Comparison of ENCODE assay signal across 1 cellular context in the genomic region with DNA sequence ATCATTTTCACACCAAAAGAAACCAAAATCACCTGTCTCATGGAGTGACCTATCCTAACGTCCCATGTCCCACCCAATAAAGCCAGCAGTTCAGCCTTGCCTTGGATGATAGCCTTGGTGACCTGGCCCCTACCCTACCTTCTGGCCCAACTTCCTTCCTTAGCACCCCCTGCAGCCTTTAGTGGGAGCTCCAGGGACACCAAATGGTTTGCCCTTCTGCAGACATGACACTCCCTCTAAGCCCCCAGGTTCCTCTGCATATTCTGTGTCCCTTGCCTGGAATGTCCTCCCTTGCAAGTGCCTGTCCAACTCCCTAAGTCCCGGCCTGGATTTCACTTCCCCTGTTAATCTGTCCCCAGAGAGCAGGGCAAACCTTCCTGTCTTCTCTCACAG.
TF ChIP-seq lines count a peak whose summit lies in the region.

No MANE protein-coding gene starts in this region.

TF ChIP-seq in K562, 482 proteins besides CTCF, POLR2A, EP300 and RAD21:
- TF ChIP-seq TARDBP (IDR thresholded peaks at IDR 0.05), result no peak
- TF ChIP-seq, protein P1, sequence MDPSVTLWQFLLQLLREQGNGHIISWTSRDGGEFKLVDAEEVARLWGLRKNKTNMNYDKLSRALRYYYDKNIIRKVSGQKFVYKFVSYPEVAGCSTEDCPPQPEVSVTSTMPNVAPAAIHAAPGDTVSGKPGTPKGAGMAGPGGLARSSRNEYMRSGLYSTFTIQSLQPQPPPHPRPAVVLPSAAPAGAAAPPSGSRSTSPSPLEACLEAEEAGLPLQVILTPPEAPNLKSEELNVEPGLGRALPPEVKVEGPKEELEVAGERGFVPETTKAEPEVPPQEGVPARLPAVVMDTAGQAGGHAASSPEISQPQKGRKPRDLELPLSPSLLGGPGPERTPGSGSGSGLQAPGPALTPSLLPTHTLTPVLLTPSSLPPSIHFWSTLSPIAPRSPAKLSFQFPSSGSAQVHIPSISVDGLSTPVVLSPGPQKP (CRISPR knock-in tag; IDR thresholded peaks at IDR 0.05), result no peak
- no peak for TF ChIP-seq ZBTB17 (CRISPR knock-in tag; IDR thresholded peaks at IDR 0.05)
- TF ChIP-seq POLR2AphosphoS5 (IDR thresholded peaks at IDR 0.05; ENCODE audit: control insufficient read depth, insufficient read depth, low read depth, low read length), result peak; percentile 41; the same call in 1 of the 2 replicates
- 0 out of 2 replicates have a peak, but pooled peaks have one; percentile 24 for TF ChIP-seq SUPT5H (IDR thresholded peaks at IDR 0.05)
- TF ChIP-seq MTA1 (IDR thresholded peaks at IDR 0.05; ENCODE audit: borderline replicate concordance), result no peak
- TF ChIP-seq, protein P2, sequence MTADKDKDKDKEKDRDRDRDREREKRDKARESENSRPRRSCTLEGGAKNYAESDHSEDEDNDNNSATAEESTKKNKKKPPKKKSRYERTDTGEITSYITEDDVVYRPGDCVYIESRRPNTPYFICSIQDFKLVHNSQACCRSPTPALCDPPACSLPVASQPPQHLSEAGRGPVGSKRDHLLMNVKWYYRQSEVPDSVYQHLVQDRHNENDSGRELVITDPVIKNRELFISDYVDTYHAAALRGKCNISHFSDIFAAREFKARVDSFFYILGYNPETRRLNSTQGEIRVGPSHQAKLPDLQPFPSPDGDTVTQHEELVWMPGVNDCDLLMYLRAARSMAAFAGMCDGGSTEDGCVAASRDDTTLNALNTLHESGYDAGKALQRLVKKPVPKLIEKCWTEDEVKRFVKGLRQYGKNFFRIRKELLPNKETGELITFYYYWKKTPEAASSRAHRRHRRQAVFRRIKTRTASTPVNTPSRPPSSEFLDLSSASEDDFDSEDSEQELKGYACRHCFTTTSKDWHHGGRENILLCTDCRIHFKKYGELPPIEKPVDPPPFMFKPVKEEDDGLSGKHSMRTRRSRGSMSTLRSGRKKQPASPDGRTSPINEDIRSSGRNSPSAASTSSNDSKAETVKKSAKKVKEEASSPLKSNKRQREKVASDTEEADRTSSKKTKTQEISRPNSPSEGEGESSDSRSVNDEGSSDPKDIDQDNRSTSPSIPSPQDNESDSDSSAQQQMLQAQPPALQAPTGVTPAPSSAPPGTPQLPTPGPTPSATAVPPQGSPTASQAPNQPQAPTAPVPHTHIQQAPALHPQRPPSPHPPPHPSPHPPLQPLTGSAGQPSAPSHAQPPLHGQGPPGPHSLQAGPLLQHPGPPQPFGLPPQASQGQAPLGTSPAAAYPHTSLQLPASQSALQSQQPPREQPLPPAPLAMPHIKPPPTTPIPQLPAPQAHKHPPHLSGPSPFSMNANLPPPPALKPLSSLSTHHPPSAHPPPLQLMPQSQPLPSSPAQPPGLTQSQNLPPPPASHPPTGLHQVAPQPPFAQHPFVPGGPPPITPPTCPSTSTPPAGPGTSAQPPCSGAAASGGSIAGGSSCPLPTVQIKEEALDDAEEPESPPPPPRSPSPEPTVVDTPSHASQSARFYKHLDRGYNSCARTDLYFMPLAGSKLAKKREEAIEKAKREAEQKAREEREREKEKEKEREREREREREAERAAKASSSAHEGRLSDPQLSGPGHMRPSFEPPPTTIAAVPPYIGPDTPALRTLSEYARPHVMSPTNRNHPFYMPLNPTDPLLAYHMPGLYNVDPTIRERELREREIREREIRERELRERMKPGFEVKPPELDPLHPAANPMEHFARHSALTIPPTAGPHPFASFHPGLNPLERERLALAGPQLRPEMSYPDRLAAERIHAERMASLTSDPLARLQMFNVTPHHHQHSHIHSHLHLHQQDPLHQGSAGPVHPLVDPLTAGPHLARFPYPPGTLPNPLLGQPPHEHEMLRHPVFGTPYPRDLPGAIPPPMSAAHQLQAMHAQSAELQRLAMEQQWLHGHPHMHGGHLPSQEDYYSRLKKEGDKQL (CRISPR knock-in tag; IDR thresholded peaks at IDR 0.05; ENCODE audit: borderline replicate concordance), result no peak
- TF ChIP-seq RNF2 (IDR thresholded peaks at IDR 0.05), result no peak
- TF ChIP-seq, protein P3, sequence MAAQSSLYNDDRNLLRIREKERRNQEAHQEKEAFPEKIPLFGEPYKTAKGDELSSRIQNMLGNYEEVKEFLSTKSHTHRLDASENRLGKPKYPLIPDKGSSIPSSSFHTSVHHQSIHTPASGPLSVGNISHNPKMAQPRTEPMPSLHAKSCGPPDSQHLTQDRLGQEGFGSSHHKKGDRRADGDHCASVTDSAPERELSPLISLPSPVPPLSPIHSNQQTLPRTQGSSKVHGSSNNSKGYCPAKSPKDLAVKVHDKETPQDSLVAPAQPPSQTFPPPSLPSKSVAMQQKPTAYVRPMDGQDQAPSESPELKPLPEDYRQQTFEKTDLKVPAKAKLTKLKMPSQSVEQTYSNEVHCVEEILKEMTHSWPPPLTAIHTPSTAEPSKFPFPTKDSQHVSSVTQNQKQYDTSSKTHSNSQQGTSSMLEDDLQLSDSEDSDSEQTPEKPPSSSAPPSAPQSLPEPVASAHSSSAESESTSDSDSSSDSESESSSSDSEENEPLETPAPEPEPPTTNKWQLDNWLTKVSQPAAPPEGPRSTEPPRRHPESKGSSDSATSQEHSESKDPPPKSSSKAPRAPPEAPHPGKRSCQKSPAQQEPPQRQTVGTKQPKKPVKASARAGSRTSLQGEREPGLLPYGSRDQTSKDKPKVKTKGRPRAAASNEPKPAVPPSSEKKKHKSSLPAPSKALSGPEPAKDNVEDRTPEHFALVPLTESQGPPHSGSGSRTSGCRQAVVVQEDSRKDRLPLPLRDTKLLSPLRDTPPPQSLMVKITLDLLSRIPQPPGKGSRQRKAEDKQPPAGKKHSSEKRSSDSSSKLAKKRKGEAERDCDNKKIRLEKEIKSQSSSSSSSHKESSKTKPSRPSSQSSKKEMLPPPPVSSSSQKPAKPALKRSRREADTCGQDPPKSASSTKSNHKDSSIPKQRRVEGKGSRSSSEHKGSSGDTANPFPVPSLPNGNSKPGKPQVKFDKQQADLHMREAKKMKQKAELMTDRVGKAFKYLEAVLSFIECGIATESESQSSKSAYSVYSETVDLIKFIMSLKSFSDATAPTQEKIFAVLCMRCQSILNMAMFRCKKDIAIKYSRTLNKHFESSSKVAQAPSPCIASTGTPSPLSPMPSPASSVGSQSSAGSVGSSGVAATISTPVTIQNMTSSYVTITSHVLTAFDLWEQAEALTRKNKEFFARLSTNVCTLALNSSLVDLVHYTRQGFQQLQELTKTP (IDR thresholded peaks at IDR 0.05; ENCODE audit: low read depth in 1 of 2, partially characterized antibody in 2 of 2), result no peak
